Comparison of ENCODE assay signal across 29 cellular contexts in genomic region chr16:19098173-19098572, GRCh38.
"Had no signal": no experiment of that assay in that cellular context is flagged by ENCODE, and none has a peak within 500 bp of the region (broad histone marks: within the 10 kb centered on the region; RNA-seq: fewer than 3 reads in every experiment).

No MANE protein-coding gene starts in this region.

- H3K27ac ChIP-seq: adrenal gland, body of pancreas, colonic mucosa, dorsolateral prefrontal cortex, esophagus muscularis mucosa, foreskin keratinocyte, gastroesophageal sphincter, heart right ventricle had no signal

- DNase-seq: activated CD4-positive, alpha-beta memory T cell treated with anti-CD3 and anti-CD28 coated beads for 36 hours; activated CD4-positive, alpha-beta T cell treated with anti-CD3 and anti-CD28 coated beads for 36 hours; activated CD4-positive, alpha-beta T cell treated with anti-CD3 and anti-CD28 coated beads, Interleukin-2, amount 10 ng/mL, durations not matched to agents 24 days and 14 days; activated CD4-positive, CD25-positive, alpha-beta regulatory T cell; activated CD4-positive, CD25-positive, alpha-beta regulatory T cell treated with anti-CD3 and anti-CD28 coated beads, Interleukin-2, amount 50 U/mL, for 72 hours; activated CD8-positive, alpha-beta memory T cell treated with anti-CD3 and anti-CD28 coated beads, Interleukin-2, amount 10 ng/mL, durations not matched to agents 7 days and 5 days; activated CD8-positive, alpha-beta memory T cell treated with anti-CD3 and anti-CD28 coated beads, Interleukin-2, amount 50 U/mL, for 4 hours; activated CD8-positive, alpha-beta T cell treated with anti-CD3 and anti-CD28 coated beads, Interleukin-2, amount 10 ng/mL, durations not matched to agents 7 days and 5 days; activated effector memory CD4-positive, alpha-beta T cell treated with anti-CD3 and anti-CD28 coated beads, Interleukin-2, amount 50 U/mL, for 16 hours; activated naive CD4-positive, alpha-beta T cell treated with anti-CD3 and anti-CD28 coated beads for 36 hours; activated naive CD8-positive, alpha-beta T cell treated with anti-CD3 and anti-CD28 coated beads for 36 hours; activated naive CD8-positive, alpha-beta T cell treated with anti-CD3 and anti-CD28 coated beads, Interleukin-2, amount 50 U/mL, for 24 hours; activated T-cell treated with anti-CD3 and anti-CD28 coated beads, Interleukin-2, amount 50 U/mL, for 1 hour; activated T-cell treated with anti-CD3 and anti-CD28 coated beads, Interleukin-2, amount 50 U/mL, for 48 hours; adrenal gland; amygdala; aorta; body of pancreas; central memory CD4-positive, alpha-beta T cell; cerebellar nuclear complex; colonic mucosa; dorsolateral prefrontal cortex; effector memory CD4-positive, alpha-beta T cell; erythroblast; foreskin keratinocyte; heart right ventricle; T-helper 2 cell had no signal

- ATAC-seq: activated CD4-positive, alpha-beta T cell treated with anti-CD3 and anti-CD28 coated beads for 36 hours; activated CD8-positive, alpha-beta memory T cell treated with anti-CD3 and anti-CD28 coated beads, Interleukin-2, amount 10 ng/mL, durations not matched to agents 7 days and 5 days; activated CD8-positive, alpha-beta T cell treated with anti-CD3 and anti-CD28 coated beads, Interleukin-2, amount 10 ng/mL, durations not matched to agents 7 days and 5 days; activated naive CD8-positive, alpha-beta T cell treated with anti-CD3 and anti-CD28 coated beads, Interleukin-2, amount 50 U/mL, for 24 hours; body of pancreas; foreskin keratinocyte; gastroesophageal sphincter; heart right ventricle had no signal

- H3K4me3 ChIP-seq: adrenal gland, body of pancreas, colonic mucosa, dorsolateral prefrontal cortex, esophagus muscularis mucosa, gastroesophageal sphincter, heart right ventricle had no signal

- H3K4me1 ChIP-seq: adrenal gland, body of pancreas, colonic mucosa, esophagus muscularis mucosa, foreskin keratinocyte, gastroesophageal sphincter, heart right ventricle had no signal

- H3K27me3 ChIP-seq: adrenal gland, body of pancreas, colonic mucosa, dorsolateral prefrontal cortex, esophagus muscularis mucosa, foreskin keratinocyte, gastroesophageal sphincter, heart right ventricle had no signal

- H3K9me3 ChIP-seq: adrenal gland, body of pancreas, colonic mucosa, esophagus muscularis mucosa had no signal

- H3K36me3 ChIP-seq: adrenal gland, colonic mucosa, esophagus muscularis mucosa, gastroesophageal sphincter, heart right ventricle had no signal
